8 cellular contexts compared by ENCODE assay signal in the genomic region with DNA sequence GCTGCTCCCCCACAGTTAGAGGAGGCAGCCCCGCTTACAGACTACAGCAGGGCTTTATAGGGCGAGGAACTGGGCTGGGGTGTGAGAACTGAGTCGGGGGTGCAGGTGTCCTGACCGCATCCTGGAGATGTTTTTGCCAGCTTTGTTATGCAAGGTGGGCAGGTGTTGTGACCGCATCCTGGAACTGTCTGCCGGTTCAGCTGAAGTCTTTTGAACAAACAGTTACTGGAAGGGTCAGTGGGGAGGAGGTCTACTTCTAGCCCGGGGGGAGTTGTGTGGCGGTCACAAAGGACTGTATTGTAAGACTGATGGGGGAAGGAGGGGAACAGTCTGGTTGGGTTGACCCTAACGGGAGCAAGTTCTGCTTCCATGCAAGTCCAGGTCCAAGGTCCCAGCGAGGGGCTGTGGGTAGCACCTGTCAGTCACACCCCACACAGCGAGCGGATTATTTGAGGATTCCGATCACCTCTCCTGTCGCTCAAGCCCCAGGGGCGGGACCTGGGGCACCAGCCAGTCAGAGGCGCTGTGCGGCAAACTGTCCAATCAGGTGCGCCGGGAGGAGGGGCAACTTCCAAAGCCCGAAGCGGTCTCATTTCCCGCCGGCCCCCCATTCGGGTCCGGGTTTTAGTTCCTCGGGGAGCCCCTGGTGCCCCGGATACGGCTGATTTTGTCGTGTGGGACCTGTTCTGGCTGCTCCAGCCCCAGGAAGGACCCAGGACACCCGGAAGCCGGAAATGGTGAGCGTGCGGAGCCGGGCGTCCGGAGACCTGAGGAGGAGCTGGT. TPM values are rescaled to one million over a fixed set of nuclear protein-coding genes. Genes with fewer than 3 reads are reported as not detected.
DNase-seq lines count a peak whose midpoint lies in the region; ATAC-seq and TF ChIP-seq lines count a peak whose summit lies in the region.

Gene ZNF101, plus strand, starts transcription at position 610 of the 783 bp plus-strand sequence. Its CDS starts 125 bp downstream, at position 735.

- intact Hi-C loops in colonic mucosa (cut with DNase I) (loop anchor here (5.0 kb wide), 1 partner anchor 64 kb away; the partner anchor contains the start of gene ZNF14), left colon (cut with DNase I, micrococcal nuclease) (no loop called here)

- no peaks in the 10 kb centered on the region for H3K4me1 ChIP-seq in colonic mucosa

- H3K27ac ChIP-seq in colonic mucosa, result peak within 1 kb of the TSS; percentile 79

- no peaks in the 10 kb centered on the region for H3K27me3 ChIP-seq in colonic mucosa

- no peak for TF ChIP-seq CTCF in colonic mucosa (IDR thresholded peaks at IDR 0.05)

- no peaks in the 10 kb centered on the region for H3K36me3 ChIP-seq in colonic mucosa

- DNase-seq in C1 segment of cervical spinal cord (lab: John Stamatoyannopoulos, UW) (peak; percentile 67 to 93 (median 84)), NCI-H526 treated with DMSO at 0.1 percent for 48 hours (lab: John Stamatoyannopoulos, UW) (peak; percentile 76), colonic mucosa (peak; percentile 96), left colon (peak; percentile 94 to 96)
- DNase-seq in activated CD4-positive, alpha-beta T cell treated with anti-CD3 and anti-CD28 coated beads for 48 hours, result peak; percentile 98
- DNase-seq in stimulated activated CD4-positive, alpha-beta T cell treated with anti-CD3 and anti-CD28 coated beads, Interleukin-1b, Interleukin-23, amount 100 ng/mL, for 4 hours (ENCODE audit: low read depth in 2 of 2), result peak; percentile 86 to 89

- H3K4me3 ChIP-seq in colonic mucosa, result peak within 1 kb of the TSS; percentile 79

- ATAC-seq in GM19351 (IDR thresholded peaks at IDR 0.05; ENCODE audit: unreplicated experiment) (peak; percentile 70), HG03520 (IDR thresholded peaks at IDR 0.05; ENCODE audit: unreplicated experiment) (peak; percentile 49), left colon (peak; percentile 72)

- H3K9ac ChIP-seq in colonic mucosa (ENCODE audit: low read depth in 2 of 2, low read length in 2 of 2), result peak within 1 kb of the TSS; percentile 81 to 96

- H3K9me3 ChIP-seq in colonic mucosa, result no peaks in the 10 kb centered on the region

RNA-seq across cellular contexts. Expression of gene ZNF101, which starts in this region (rescaled TPM):
- 10 to 100 TPM; 13.9 to 15.9 TPM for total RNA-seq in colonic mucosa
- total RNA-seq in left colon, result 10 to 100 TPM; 11.6 to 13.4 TPM

Comparison
In these comparisons a context has a peak if more than half of its experiments do, and no peak if none do; other contexts are left out.
1. Peak in every context shown above with its lines: DNase-seq, ATAC-seq, H3K4me3 ChIP-seq and H3K27ac ChIP-seq.